In genomic region chr6:9851541-9852380, GRCh38 we compare ENCODE assay signal across 11 cellular contexts.
A peak's percentile ranks its signal among the peaks of the same experiment; 100 is the strongest.
DNase-seq lines count a peak whose midpoint lies in the region; ATAC-seq and TF ChIP-seq lines count a peak whose summit lies in the region.
"Had no signal": no experiment of that assay in that cellular context is flagged by ENCODE, and none has a peak within 500 bp of the region (broad histone marks: within the 10 kb centered on the region; RNA-seq: fewer than 3 reads in every experiment).

No MANE protein-coding gene starts in this region.

- no peaks in the 10 kb centered on the region for H3K9me2 ChIP-seq in PC-3 (replicated peaks; ENCODE audit: low read length)

- H3K9ac ChIP-seq in PC-3 (ENCODE audit: low read length), result no peak overlapping the region

- H3K4me2 ChIP-seq in PC-3 (ENCODE audit: low read length), result no peak overlapping the region

- H3K36me3 ChIP-seq in PC-3 (ENCODE audit: low read depth, low read length) (no peaks in the 10 kb centered on the region; the same call in 1 of the 2 replicates), psoas muscle (ENCODE audit: insufficient read depth in 1 of 2, low read depth in 1 of 2) (no peaks in the 10 kb centered on the region)

- 77% methylated on average over 9 of the region's 9 CpGs for WGBS in right cardiac atrium
- WGBS in psoas muscle, 3 donors, result 80 to 83% (median 81%) methylated on average over 9 of the region's 9 CpGs

- H3K27me3 Mint-ChIP-seq in natural killer cell (ENCODE audit: low read depth in 2 of 2), result no peaks in the 10 kb centered on the region

- H3K27ac ChIP-seq in 22Rv1, result no peak overlapping the region
- H3K27ac ChIP-seq in PC-3 (ENCODE audit: low read length), result no peak overlapping the region
- H3K27ac ChIP-seq in right cardiac atrium (ENCODE audit: low read length), result no peak overlapping the region
- no peak overlapping the region for H3K27ac ChIP-seq in psoas muscle

- TF ChIP-seq CTCF in 22Rv1 (IDR thresholded peaks at IDR 0.05) (peak; percentile 17; the same call in 1 of the 2 replicates), PC-3 (conservative IDR thresholded peaks at IDR 0.05; ENCODE audit: low read depth, low read length) (peak; percentile 65), natural killer cell (IDR thresholded peaks at IDR 0.05) (no peak), psoas muscle (IDR thresholded peaks at IDR 0.05) (no peak)

- H3K79me2 ChIP-seq in PC-3 (ENCODE audit: low read length), result no peaks in the 10 kb centered on the region

- BruUV-seq in PC-3 (replicated peaks; lab: Mats Ljungman, UMichigan), result no TSS peak

- H3K4me3 ChIP-seq in PC-3 (ENCODE audit: low read length) (no peak overlapping the region), right cardiac atrium (ENCODE audit: low read length) (no peak overlapping the region), psoas muscle (no peak overlapping the region)

- H3K27me3 ChIP-seq in PC-3 (ENCODE audit: low read length), result no peaks in the 10 kb centered on the region
- no peaks in the 10 kb centered on the region for H3K27me3 ChIP-seq in right cardiac atrium (ENCODE audit: control insufficient read depth, insufficient read depth)
- no peaks in the 10 kb centered on the region for H3K27me3 ChIP-seq in psoas muscle (ENCODE audit: insufficient read depth in 3 of 3, low read length in 2 of 3)

- H2AFZ ChIP-seq in PC-3 (ENCODE audit: low read length), result no peak overlapping the region

- H3F3A ChIP-seq in PC-3 (ENCODE audit: low read length, unreplicated experiment), result no peaks in the 10 kb centered on the region

- H3K9me3 ChIP-seq in PC-3 (ENCODE audit: low read length) (peaks cover 18% of the 10 kb centered on the region; the same call in 1 of the 2 replicates), right cardiac atrium (ENCODE audit: control insufficient read depth, low read length) (peaks cover 4% of the 10 kb centered on the region), psoas muscle (peaks cover 25% of the 10 kb centered on the region)

- ATAC-seq in GM18868 (IDR thresholded peaks at IDR 0.05; ENCODE audit: unreplicated experiment), result peak; percentile 58
- ATAC-seq in PC-3, result no peak
- ATAC-seq in right cardiac atrium, result no peak
- no peak for ATAC-seq in GM19023 (IDR thresholded peaks at IDR 0.05; ENCODE audit: unreplicated experiment)
- no peak for ATAC-seq in natural killer cell
- ATAC-seq in psoas muscle, result no peak

- POLR2A ChIA-PET in PC-3 (lab: Charles Lee; ENCODE audit: unreplicated experiment), result no interaction called here

- intact Hi-C loops in PC-3 (cut with micrococcal nuclease) (no loop called here), right cardiac atrium (cut with DNase I) (no loop called here), natural killer cell (cut with micrococcal nuclease) (no loop called here), psoas muscle (cut with DNase I) (no loop called here)

- H3K4me1 Mint-ChIP-seq in natural killer cell, result no peaks in the 10 kb centered on the region

- no peak overlapping the region for H3K27ac Mint-ChIP-seq in natural killer cell

- H3K4me1 ChIP-seq in PC-3 (ENCODE audit: insufficient read depth, low read length) (no peaks in the 10 kb centered on the region), right cardiac atrium (ENCODE audit: control insufficient read depth, insufficient read depth, low read length) (no peaks in the 10 kb centered on the region), psoas muscle (no peaks in the 10 kb centered on the region)

- DNase-seq in PC-3 (peak; percentile 83), glomerular visceral epithelial cell (ENCODE audit: extremely low spot score) (peak; percentile 63), right cardiac atrium (no peak), natural killer cell (no peak), psoas muscle (no peak)
- DNase-seq: activated T-cell treated with anti-CD3 and anti-CD28 coated beads, Interleukin-2, amount 50 U/mL, for 48 hours; NCI-H524 treated with DMSO at 0.1 percent for 48 hours; retina had no signal

- H3K36me3 Mint-ChIP-seq in natural killer cell, result peaks cover 24% of the 10 kb centered on the region

- peaks cover 15 to 31% of the 10 kb centered on the region in 2 donors for H3K9me3 Mint-ChIP-seq in natural killer cell

- CTCF ChIA-PET in PC-3 (lab: Charles Lee), result no interaction called here

- H3K4me3 Mint-ChIP-seq in natural killer cell, result no peak overlapping the region

- H4K20me1 ChIP-seq in PC-3 (ENCODE audit: low read length), result no peaks in the 10 kb centered on the region

Comparison
In these comparisons a context has a peak if more than half of its experiments do, and no peak if none do; other contexts are left out.
1. CTCF ChIP-seq: peak in 22Rv1 (single experiment) and PC-3 (single experiment); none in natural killer cell (single experiment) and psoas muscle (single experiment).
2. DNase-seq: peak in PC-3 (single experiment) and glomerular visceral epithelial cell (single experiment); none in right cardiac atrium (0 of 3), natural killer cell (single experiment) and psoas muscle (0 of 2).